Comparison of ENCODE assay signal across 8 cellular contexts in the genomic region with DNA sequence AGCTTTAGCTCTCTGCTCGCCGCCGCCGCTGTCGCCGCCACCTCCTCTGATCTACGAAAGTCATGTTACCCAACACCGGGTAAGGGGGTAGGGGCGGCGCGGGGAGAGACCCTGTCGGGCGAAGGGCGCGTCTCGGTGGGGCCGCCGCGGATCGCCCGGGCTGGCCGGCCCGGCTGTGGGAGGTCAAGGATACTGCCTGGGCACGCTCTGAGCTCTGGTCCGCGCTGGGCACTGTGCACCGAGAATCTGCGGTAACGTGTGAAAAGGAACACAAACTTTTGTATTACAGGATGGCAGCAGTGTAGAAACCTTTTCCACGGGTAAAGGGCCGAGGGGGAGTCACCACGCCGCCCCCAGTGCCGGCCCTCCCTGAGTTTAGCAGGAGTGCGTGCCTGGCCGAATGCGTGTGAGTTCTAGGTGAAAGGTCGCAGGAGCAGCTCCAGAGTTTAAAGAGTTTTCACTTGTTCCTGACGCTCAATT. TPM values are rescaled to one million over a fixed set of nuclear protein-coding genes. Genes with fewer than 3 reads are reported as not detected.
A peak's percentile ranks its signal among the peaks of the same experiment; 100 is the strongest.
DNase-seq lines count a peak whose midpoint lies in the region; ATAC-seq and TF ChIP-seq lines count a peak whose summit lies in the region.

A gene (plus strand): TSS at position 7 of the 480 bp plus-strand sequence. CDS start 56 bp downstream, at position 63.

- H3K4me3 ChIP-seq in left lung, result peak within 1 kb of the TSS; percentile 71 to 78

- ATAC-seq in HG02870 (IDR thresholded peaks at IDR 0.05; ENCODE audit: unreplicated experiment) (peak; percentile 28), left lung (peak; percentile 53)
- ATAC-seq in stimulated activated effector memory CD8-positive, alpha-beta T cell treated with anti-CD3 and anti-CD28 coated beads, Interleukin-12 subunit alpha, Interleukin-12 subunit beta, amount 100 ng/mL, for 72 hours, result no peak

- TF ChIP-seq CTCF in left lung (IDR thresholded peaks at IDR 0.05), result no peak

- H3K4me1 Mint-ChIP-seq in stimulated activated effector memory CD8-positive, alpha-beta T cell treated with anti-CD3 and anti-CD28 coated beads, Interleukin-12 subunit alpha, Interleukin-12 subunit beta, amount 100 ng/mL, for 72 hours, result peaks cover 38% of the 10 kb centered on the region

- peak within 1 kb of the TSS; percentile 97 for H3K4me3 Mint-ChIP-seq in stimulated activated effector memory CD8-positive, alpha-beta T cell treated with anti-CD3 and anti-CD28 coated beads, Interleukin-12 subunit alpha, Interleukin-12 subunit beta, amount 100 ng/mL, for 72 hours

- DNase-seq in activated CD4-positive, alpha-beta T cell treated with anti-CD3 and anti-CD28 coated beads for 48 hours, result peak; percentile 44
- DNase-seq in activated CD4-positive, alpha-beta T cell treated with anti-CD3 and anti-CD28 coated beads for 4 hours, result no peak
- DNase-seq in OCI-M1 (lab: John Stamatoyannopoulos, UW) (peak; percentile 68), cerebellum (ENCODE audit: low spot score) (no peak), left lung (peak in 1 of 2 donors; percentile 58), inferior parietal cortex (ENCODE audit: extremely low spot score) (no peak)
- DNase-seq in stimulated activated effector memory CD8-positive, alpha-beta T cell treated with anti-CD3 and anti-CD28 coated beads, Interleukin-12 subunit alpha, Interleukin-12 subunit beta, amount 100 ng/mL, for 72 hours (ENCODE audit: low spot score in 2 of 2), result no peak

- no peaks in the 10 kb centered on the region for H3K36me3 ChIP-seq in left lung

- peak within 1 kb of the TSS; percentile 99 for H3K27ac ChIP-seq in left lung

- intact Hi-C loops in left lung (cut with DNase I), result no loop called here

- no peaks in the 10 kb centered on the region for H3K9me3 ChIP-seq in left lung

- H3K4me1 ChIP-seq in left lung, result peaks cover 0 to 65% of the 10 kb centered on the region in 2 donors

- peaks cover 19% of the 10 kb centered on the region for H3K36me3 Mint-ChIP-seq in stimulated activated effector memory CD8-positive, alpha-beta T cell treated with anti-CD3 and anti-CD28 coated beads, Interleukin-12 subunit alpha, Interleukin-12 subunit beta, amount 100 ng/mL, for 72 hours

- H3K27me3 ChIP-seq in left lung, result no peaks in the 10 kb centered on the region

- H3K9me3 Mint-ChIP-seq in stimulated activated effector memory CD8-positive, alpha-beta T cell treated with anti-CD3 and anti-CD28 coated beads, Interleukin-12 subunit alpha, Interleukin-12 subunit beta, amount 100 ng/mL, for 72 hours, result no peaks in the 10 kb centered on the region

- H3K27ac Mint-ChIP-seq in stimulated activated effector memory CD8-positive, alpha-beta T cell treated with anti-CD3 and anti-CD28 coated beads, Interleukin-12 subunit alpha, Interleukin-12 subunit beta, amount 100 ng/mL, for 72 hours, result peak within 1 kb of the TSS; percentile 97

RNA-seq across cellular contexts. Expression of the gene that starts here (rescaled TPM):
- total RNA-seq in cerebellum (25.7 TPM), left lung (10 to 100 TPM; 40.3 to 52.8 TPM)

Comparison
In these comparisons a context has a peak if more than half of its experiments do, and no peak if none do; other contexts are left out.
1. DNase-seq: peak in activated CD4-positive, alpha-beta T cell treated with anti-CD3 and anti-CD28 coated beads for 48 hours (single experiment) and OCI-M1 (single experiment); none in activated CD4-positive, alpha-beta T cell treated with anti-CD3 and anti-CD28 coated beads for 4 hours (0 of 2), cerebellum (single experiment), stimulated activated effector memory CD8-positive, alpha-beta T cell treated with anti-CD3 and anti-CD28 coated beads, Interleukin-12 subunit alpha, Interleukin-12 subunit beta, amount 100 ng/mL, for 72 hours (0 of 2) and inferior parietal cortex (single experiment).